In the genomic region with DNA sequence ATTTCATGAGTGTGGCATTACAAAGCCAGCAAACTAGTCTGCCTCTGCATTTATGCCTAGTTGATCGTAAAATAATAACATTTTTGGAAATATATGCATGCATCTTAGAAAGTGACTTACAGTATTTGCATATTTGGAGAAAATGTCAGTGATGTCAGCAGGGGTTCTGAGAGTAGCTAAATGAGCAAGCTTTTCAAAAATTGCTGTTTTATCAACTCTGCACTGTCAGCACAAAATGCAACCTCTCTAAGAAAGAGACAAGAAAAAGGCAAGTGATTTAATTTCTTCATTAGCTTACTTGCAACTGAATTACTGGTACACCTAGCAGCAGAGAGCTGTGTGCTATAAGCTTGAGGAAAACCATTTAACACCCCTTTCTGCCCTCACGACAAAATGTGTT, we compare ENCODE assay signal across 15 cellular contexts.
DNase-seq lines count a peak whose midpoint lies in the region; ATAC-seq, FAIRE-seq and TF ChIP-seq lines count a peak whose summit lies in the region.
"Had no signal": no experiment of that assay in that cellular context is flagged by ENCODE, and none has a peak within 500 bp of the region (broad histone marks: within the 10 kb centered on the region; RNA-seq: fewer than 3 reads in every experiment).

No MANE protein-coding gene starts in this region.

- H3K14ac ChIP-seq in H1 (ENCODE audit: insufficient read length), result no peak overlapping the region

- TF ChIP-seq RAD21 in H1 (IDR thresholded peaks at IDR 0.05 in 1 of 2, conservative IDR thresholded peaks at IDR 0.05 in 1 of 2; ENCODE audit: low read depth in 2 of 2, low read length in 2 of 2), result no peak

- WGBS in H1 (ENCODE audit: extremely low coverage in 1 of 2, insufficient coverage in 1 of 2, insufficient read length in 1 of 2, insufficient replicate concordance in 2 of 2, low coverage in 1 of 2, low lambda C conversion rate in 2 of 2, missing lambda C conversion rate in 1 of 2), 2 experiments, result 53% methylated on average over 2 of the region's 2 CpGs; no CpG with 5 or more reads in 1 of the 2 experiments
- WGBS in smooth muscle cell (ENCODE audit: low lambda C conversion rate), result 77% methylated on average over 2 of the region's 2 CpGs

- intact Hi-C loops in A673 (cut with micrococcal nuclease; ENCODE audit: unreplicated experiment), result no loop called here
- intact Hi-C loops in Right ventricle myocardium inferior (cut with DNase I), result no loop called here

- H2BK5ac ChIP-seq in H1 (ENCODE audit: low read depth, low read length), result no peak overlapping the region

- TF ChIP-seq CTCF in A673 (conservative IDR thresholded peaks at IDR 0.05; ENCODE audit: low read depth, low read length) (no peak), KMS-11 (conservative IDR thresholded peaks at IDR 0.05; ENCODE audit: low read depth, low read length) (no peak), H1 (IDR thresholded peaks at IDR 0.05; ENCODE audit: control extremely low read depth in 1 of 3, insufficient read depth in 1 of 3, low read depth in 1 of 3, low read length in 3 of 3) (no peak), smooth muscle cell (IDR thresholded peaks at IDR 0.05; ENCODE audit: borderline replicate concordance, insufficient read depth, poor library complexity, severe bottlenecking) (no peak), right atrium auricular region (IDR thresholded peaks at IDR 0.05) (no peak)

- no peak overlapping the region for H2BK12ac ChIP-seq in H1 (ENCODE audit: low read depth, low read length)

- H4K8ac ChIP-seq in H1 (ENCODE audit: extremely low read depth, insufficient read depth, low read length), result no peak overlapping the region

- H4K91ac ChIP-seq in H1 (replicated peaks; ENCODE audit: insufficient read length, low read length), result no peak overlapping the region

- no peaks in the 10 kb centered on the region for H3K79me1 ChIP-seq in H1 (ENCODE audit: low read depth, low read length)

- no TSS peak for BruUV-seq in A673 (replicated peaks; lab: Mats Ljungman, UMichigan)

- H4K5ac ChIP-seq in H1 (ENCODE audit: insufficient read length, low read depth, low read length), result no peak overlapping the region

- no peak for ATAC-seq in GM21381 (IDR thresholded peaks at IDR 0.05; ENCODE audit: unreplicated experiment)
- ATAC-seq in Right ventricle myocardium inferior, result no peak
- ATAC-seq: CD8-positive, alpha-beta T cell had no signal

- no peak for TF ChIP-seq EP300 in H1 (IDR thresholded peaks at IDR 0.05; ENCODE audit: borderline replicate concordance in 1 of 2, low read depth in 2 of 2, low read length in 2 of 2)

- H2BK20ac ChIP-seq in H1 (ENCODE audit: low read length), result no peak overlapping the region

- H3F3A ChIP-seq in smooth muscle cell (ENCODE audit: low read depth), result no peaks in the 10 kb centered on the region

- no peaks in the 10 kb centered on the region for H3K79me2 ChIP-seq in KMS-11 (ENCODE audit: insufficient read depth, low read depth)
- no peaks in the 10 kb centered on the region for H3K79me2 ChIP-seq in H1 (ENCODE audit: control insufficient read depth in 1 of 2, insufficient read depth in 2 of 2, low read length in 2 of 2)
- no peaks in the 10 kb centered on the region for H3K79me2 ChIP-seq in smooth muscle cell (ENCODE audit: low read depth)

- no peak overlapping the region for H3K23ac ChIP-seq in H1 (ENCODE audit: insufficient read length)

- H2BK15ac ChIP-seq in H1 (ENCODE audit: low read length), result no peak overlapping the region

- H3K4me1 ChIP-seq in A673 (ENCODE audit: insufficient read depth, low read length, poor library complexity, severe bottlenecking) (peaks cover 16% of the 10 kb centered on the region), KMS-11 (ENCODE audit: low read depth, poor library complexity, severe bottlenecking) (peaks cover 15% of the 10 kb centered on the region), H1 (replicated peaks in 1 of 4; ENCODE audit: control insufficient read depth in 3 of 4, insufficient read depth in 4 of 4, low read length in 3 of 4) (peaks cover 0 to 14% (median 4%) of the 10 kb centered on the region in 4 experiments; a peak in 5 of 7 replicates), smooth muscle cell (ENCODE audit: low read depth) (peaks cover 10% of the 10 kb centered on the region), right atrium auricular region (no peaks in the 10 kb centered on the region)

- peak; percentile 13 for FAIRE-seq in H1 (lab: Jason Lieb, UNC)
- FAIRE-seq: D721Med, HTR-8/SVneo had no signal

- no peak overlapping the region for H3K56ac ChIP-seq in H1 (replicated peaks; ENCODE audit: insufficient read length, low read depth, low read length)

- H3K4me2 ChIP-seq in KMS-11 (0 out of 2 replicates have a peak overlapping the region, but pooled peaks have one; percentile 13), H1 (ENCODE audit: insufficient read depth in 1 of 2, low read depth in 2 of 2, low read length in 2 of 2) (0 out of 4 replicates have a peak overlapping the region, but pooled peaks of 1 of the 2 experiments have one; percentile 6), smooth muscle cell (no peak overlapping the region)

- H3K9ac ChIP-seq in KMS-11 (no peak overlapping the region), H1 (replicated peaks in 1 of 4; ENCODE audit: extremely low read depth in 1 of 4, low read depth in 3 of 4, low read length in 3 of 4) (no peak overlapping the region), smooth muscle cell (ENCODE audit: low read depth) (no peak overlapping the region)
- H3K9ac ChIP-seq: GM23248 had no signal

- DNase-seq in A673 (ENCODE audit: low spot score), result peak; percentile 10
- DNase-seq in H1 (ENCODE audit: low read depth in 1 of 2, low spot score in 2 of 2), result no peak
- DNase-seq in smooth muscle cell (lab: John Stamatoyannopoulos, UW; ENCODE audit: unreplicated experiment), result no peak
- no peak for DNase-seq in right atrium auricular region (ENCODE audit: low spot score)
- DNase-seq in Right ventricle myocardium inferior (ENCODE audit: missing footprints), result no peak
- DNase-seq: CD8-positive, alpha-beta T cell; COR-L47; GF-D8; GM23248; H9; KBM-7 had no signal

- H3K27me3 ChIP-seq in A673 (replicated peaks; ENCODE audit: insufficient read depth, low read depth, low read length, poor library complexity) (no peaks in the 10 kb centered on the region), KMS-11 (ENCODE audit: insufficient read depth, low read depth) (no peaks in the 10 kb centered on the region), H1 (replicated peaks in 1 of 4; ENCODE audit: control insufficient read depth in 3 of 4, extremely low read depth in 1 of 4, insufficient read depth in 3 of 4, low read length in 3 of 4) (no peaks in the 10 kb centered on the region), smooth muscle cell (ENCODE audit: low read depth) (no peaks in the 10 kb centered on the region), right atrium auricular region (no peaks in the 10 kb centered on the region)

- CTCF ChIA-PET in A673 (lab: Charles Lee) (no interaction called here), H1 (lab: Charles Lee; ENCODE audit: partially characterized antibody) (interaction anchor here (0.7 kb wide), 1 partner anchor 24 kb away, joined by 3 read pairs; no protein-coding TSS in a partner anchor)

- H4K20me1 ChIP-seq in KMS-11 (ENCODE audit: insufficient read depth) (no peaks in the 10 kb centered on the region), H1 (replicated peaks in 1 of 2; ENCODE audit: control insufficient read depth in 1 of 2, insufficient read depth in 2 of 2, low read length in 2 of 2) (no peaks in the 10 kb centered on the region), smooth muscle cell (ENCODE audit: low read depth) (no peaks in the 10 kb centered on the region)

- H2AK5ac ChIP-seq in H1 (ENCODE audit: low read depth, low read length), result no peak overlapping the region

- no peak for TF ChIP-seq POLR2A in H1 (IDR thresholded peaks at IDR 0.05; ENCODE audit: control extremely low read depth in 1 of 2, low read depth in 2 of 2, low read length in 2 of 2)

- H3K4me3 ChIP-seq in A673 (ENCODE audit: low read depth, low read length, poor library complexity, severe bottlenecking) (no peak overlapping the region), KMS-11 (IDR thresholded peaks at IDR 0.05; ENCODE audit: insufficient read depth, low read depth, low read length) (no peak overlapping the region), H1 (ENCODE audit: extremely low read depth in 1 of 4, insufficient read depth in 2 of 4, low read depth in 3 of 4, low read length in 4 of 4) (no peak overlapping the region), smooth muscle cell (no peak overlapping the region), right atrium auricular region (no peak overlapping the region)
- H3K4me3 ChIP-seq: GM23248 had no signal

- H2BK120ac ChIP-seq in H1 (replicated peaks; ENCODE audit: low read depth, low read length), result no peak overlapping the region

- H3K27ac ChIP-seq in A673 (ENCODE audit: low read depth, low read length, poor library complexity, severe bottlenecking), result no peak overlapping the region
- H3K27ac ChIP-seq in KMS-11, result no peak overlapping the region
- no peak overlapping the region for H3K27ac ChIP-seq in H1 (ENCODE audit: low read depth, low read length)
- no peak overlapping the region for H3K27ac ChIP-seq in smooth muscle cell (ENCODE audit: low read depth)
- no peak overlapping the region for H3K27ac ChIP-seq in right atrium auricular region
- H3K27ac ChIP-seq: GM23248 had no signal

- H3K9me3 ChIP-seq in A673 (ENCODE audit: low read depth, low read length, poor library complexity, severe bottlenecking), result no peaks in the 10 kb centered on the region
- H3K9me3 ChIP-seq in H1 (ENCODE audit: insufficient read depth in 2 of 2, low read depth in 1 of 2, low read length in 1 of 2), result no peaks in the 10 kb centered on the region
- H3K9me3 ChIP-seq in smooth muscle cell (replicated peaks; ENCODE audit: low read depth), result no peaks in the 10 kb centered on the region
- no peaks in the 10 kb centered on the region for H3K9me3 ChIP-seq in right atrium auricular region

- no peak overlapping the region for H3K18ac ChIP-seq in H1 (ENCODE audit: extremely low read depth, low read length)

- POLR2A ChIA-PET in A673 (lab: Charles Lee; ENCODE audit: low non-redundant PET) (no interaction called here), H1 (lab: Charles Lee; ENCODE audit: partially characterized antibody) (no interaction called here)

- H2AFZ ChIP-seq in KMS-11 (ENCODE audit: low read depth), result no peak overlapping the region
- 0 out of 2 replicates have a peak overlapping the region, but pooled peaks have one; percentile 2 for H2AFZ ChIP-seq in H1 (ENCODE audit: low read length)
- H2AFZ ChIP-seq in smooth muscle cell (ENCODE audit: low read depth), result peak overlapping the region; percentile 12
- H2AFZ ChIP-seq: GM23248 had no signal

- H3K23me2 ChIP-seq in H1 (ENCODE audit: low read depth, low read length), result no peaks in the 10 kb centered on the region

- no peak overlapping the region for H3K4ac ChIP-seq in H1 (replicated peaks; ENCODE audit: insufficient read length, low read depth, low read length)

- H3K36me3 ChIP-seq in A673 (ENCODE audit: insufficient read depth, low read length, poor library complexity, severe bottlenecking), result no peaks in the 10 kb centered on the region
- H3K36me3 ChIP-seq in KMS-11 (ENCODE audit: insufficient read depth), result no peaks in the 10 kb centered on the region
- no peaks in the 10 kb centered on the region for H3K36me3 ChIP-seq in H1 (ENCODE audit: control insufficient read depth in 2 of 4, insufficient read depth in 4 of 4, low read length in 3 of 4)
- H3K36me3 ChIP-seq in smooth muscle cell (ENCODE audit: low read depth), result no peaks in the 10 kb centered on the region
- H3K36me3 ChIP-seq in right atrium auricular region, result no peaks in the 10 kb centered on the region
